8 cellular contexts compared by ENCODE assay signal in genomic region chr9:6758418-6759113, GRCh38. TPM values are rescaled to one million over a fixed set of nuclear protein-coding genes. Genes with fewer than 3 reads are reported as not detected.
DNase-seq lines count a peak whose midpoint lies in the region; ATAC-seq and TF ChIP-seq lines count a peak whose summit lies in the region.

No MANE protein-coding gene starts in this region.

- TF ChIP-seq CTCF in OCI-LY3 (IDR thresholded peaks at IDR 0.05; ENCODE audit: low read depth, low read length) (no peak), testis (IDR thresholded peaks at IDR 0.05) (no peak)

- H3K36me3 ChIP-seq in OCI-LY3 (replicated peaks; ENCODE audit: low read depth, low read length) (peaks cover 5% of the 10 kb centered on the region), neuronal stem cell (replicated peaks in 1 of 2; ENCODE audit: control insufficient read depth in 2 of 2, insufficient read depth in 2 of 2, low read length in 2 of 2) (no peaks in the 10 kb centered on the region), testis (ENCODE audit: low read depth, missing control alignments) (no peaks in the 10 kb centered on the region)

- peak overlapping the region; percentile 32 for H3K18ac ChIP-seq in neuronal stem cell (ENCODE audit: low read length)

- no CpG with 5 or more reads among the region's 52 CpGs for WGBS in neuronal stem cell (ENCODE audit: extremely low coverage in 2 of 2, insufficient read length in 2 of 2, insufficient replicate concordance in 1 of 2), 2 donors
- WGBS in testis, 2 donors, result 0% methylated on average over 10 to 37 of the region's 52 CpGs

- no peak overlapping the region for H2BK5ac ChIP-seq in neuronal stem cell (ENCODE audit: low read length)

- H3K9me3 ChIP-seq in OCI-LY3 (ENCODE audit: insufficient read depth, low read length) (no peaks in the 10 kb centered on the region), neuronal stem cell (replicated peaks in 1 of 2; ENCODE audit: control insufficient read depth in 2 of 2, insufficient read depth in 1 of 2, low read depth in 1 of 2, low read length in 2 of 2) (peaks cover 0 to 4% of the 10 kb centered on the region in 2 donors), testis (no peaks in the 10 kb centered on the region)

- TF ChIP-seq POLR2A in testis (IDR thresholded peaks at IDR 0.05), result no peak

- no peaks in the 10 kb centered on the region for H3K27me3 ChIP-seq in OCI-LY3 (ENCODE audit: low read depth, low read length)
- H3K27me3 ChIP-seq in neuronal stem cell (ENCODE audit: control insufficient read depth in 3 of 3, insufficient read depth in 3 of 3, low read depth in 1 of 3, low read length in 3 of 3), result no peaks in the 10 kb centered on the region
- H3K27me3 ChIP-seq in testis, result no peaks in the 10 kb centered on the region

- peak overlapping the region; percentile 67 for H3K4me2 ChIP-seq in OCI-LY3 (ENCODE audit: low read length)
- H3K4me2 ChIP-seq in neuronal stem cell (ENCODE audit: insufficient read depth, low read length, poor library complexity, severe bottlenecking), result peak overlapping the region; percentile 80

- ATAC-seq in GM18502 (IDR thresholded peaks at IDR 0.05; ENCODE audit: poor library complexity, unreplicated experiment) (peak; percentile 27), HG02981 (IDR thresholded peaks at IDR 0.05; ENCODE audit: unreplicated experiment) (peak; percentile 23)

- H3K27ac ChIP-seq in OCI-LY3 (ENCODE audit: low read length) (peak overlapping the region; percentile 80), neuronal stem cell (replicated peaks; ENCODE audit: low read length) (peak overlapping the region; percentile 35), testis (peak overlapping the region; percentile 96 to 99)

- H4K8ac ChIP-seq in neuronal stem cell (ENCODE audit: low read depth, low read length), result no peak overlapping the region

- H2AFZ ChIP-seq in OCI-LY3 (ENCODE audit: low read depth, low read length), result peak overlapping the region; percentile 40; the same call in 1 of the 2 replicates
- H2AFZ ChIP-seq in neuronal stem cell (ENCODE audit: low read length), result peak overlapping the region; percentile 92

- no peak overlapping the region for H2BK12ac ChIP-seq in neuronal stem cell (ENCODE audit: low read length)

- H4K91ac ChIP-seq in neuronal stem cell (ENCODE audit: low read depth, low read length, poor library complexity), result no peak overlapping the region

- no peak overlapping the region for H3K14ac ChIP-seq in neuronal stem cell (ENCODE audit: low read length)

- no peak overlapping the region for H2BK120ac ChIP-seq in neuronal stem cell (ENCODE audit: low read depth, low read length)

- H4K20me1 ChIP-seq in OCI-LY3 (ENCODE audit: insufficient read depth, low read length), result peaks cover 14% of the 10 kb centered on the region

- H3K9ac ChIP-seq in OCI-LY3 (ENCODE audit: low read length) (peak overlapping the region; percentile 87), neuronal stem cell (ENCODE audit: low read depth, low read length, poor library complexity) (peak overlapping the region; percentile 60)

- no peak overlapping the region for H2AK5ac ChIP-seq in neuronal stem cell (ENCODE audit: low read depth, low read length)

- no peak overlapping the region for H2BK15ac ChIP-seq in neuronal stem cell (ENCODE audit: low read length)

- in situ Hi-C loops in ACHN (cut with HindIII; ENCODE audit: low pct_ligation_motif_present, low pct_unique_long_range_greater_than_20kb, low sequenced_read_pairs), result no loop called here

- peak; percentile 29 for DNase-seq in ACHN
- DNase-seq in activated effector memory CD4-positive, alpha-beta T cell treated with Interleukin-2 at 50 U/mL for 16 hours, result peak; percentile 48
- DNase-seq in foreskin melanocyte, result peak; percentile 49
- DNase-seq in neuronal stem cell (ENCODE audit: low spot score), result peak; percentile 51
- peak; percentile 66 for DNase-seq in testis

- no peak overlapping the region for H3K4ac ChIP-seq in neuronal stem cell (ENCODE audit: low read length)

- peaks cover 43% of the 10 kb centered on the region for H3K79me2 ChIP-seq in OCI-LY3 (ENCODE audit: low read length)

- H3K79me1 ChIP-seq in neuronal stem cell (ENCODE audit: low read depth, low read length), result no peaks in the 10 kb centered on the region

- no peak overlapping the region for H3K23ac ChIP-seq in neuronal stem cell (ENCODE audit: low read depth, low read length, poor library complexity)

- H3K4me1 ChIP-seq in OCI-LY3 (ENCODE audit: low read length) (peaks cover 7% of the 10 kb centered on the region; the same call in 1 of the 2 replicates), neuronal stem cell (ENCODE audit: control insufficient read depth in 2 of 2, insufficient read depth in 1 of 2, low read depth in 1 of 2, low read length in 2 of 2) (peaks cover 2 to 4% of the 10 kb centered on the region in 2 donors), testis (no peaks in the 10 kb centered on the region)

- intact Hi-C loops in testis (cut with DNase I; ENCODE audit: low total_unique reads), result no loop called here

- H3K4me3 ChIP-seq in OCI-LY3 (ENCODE audit: low read length) (peak overlapping the region; percentile 94), neuronal stem cell (ENCODE audit: low read length in 2 of 2) (peak overlapping the region; percentile 66 to 88), testis (peak overlapping the region; percentile 98 to 100)

RNA-seq across cellular contexts. Expression of gene KDM4C, which starts 0.8 kb away (rescaled TPM):
- 3.1 TPM for polyA plus RNA-seq in neuronal stem cell (2013, experiment 1 of 2)
- polyA plus RNA-seq in neuronal stem cell (2013, experiment 2 of 2), result 3.4 TPM
- total RNA-seq in testis, result 10 to 100 TPM; 48.8 to 58.8 TPM
- polyA plus RNA-seq in testis (ENCODE audit: insufficient read depth, low read depth, low replicate concordance), result 16.7 TPM

Comparison
In these comparisons a context has a peak if more than half of its experiments do, and no peak if none do; other contexts are left out.
1. Peak in every context shown above with its lines: DNase-seq, ATAC-seq, H3K4me3 ChIP-seq and H3K27ac ChIP-seq.
2. H3K27ac ChIP-seq: peak in every context shown above with its lines; median percentile 98 in testis; 80 in OCI-LY3; 35 in neuronal stem cell.